In genomic region chr2:76978064-76978463, GRCh38 we compare ENCODE assay signal across 19 cellular contexts.
"Had no signal": no experiment of that assay in that cellular context is flagged by ENCODE, and none has a peak within 500 bp of the region (broad histone marks: within the 10 kb centered on the region; RNA-seq: fewer than 3 reads in every experiment).

No MANE protein-coding gene starts in this region.

- H3K27me3 ChIP-seq: ascending aorta, left lung, pancreas, testis, upper lobe of left lung had no signal

- ATAC-seq: activated T-cell treated with anti-CD3 and anti-CD28 coated beads, Interleukin-2, amount 50 U/mL, for 72 hours; effector memory CD8-positive, alpha-beta T cell; left lung; sciatic nerve; stimulated activated memory B cell treated with anti-CD40 and anti-IgM and Interleukin-4, amounts not matched to agents 10 μg/mL and 1 μg/mL and 100 μg/mL, for 72 hours had no signal

- DNase-seq: activated CD4-positive, CD25-positive, alpha-beta regulatory T cell treated with anti-CD3 and anti-CD28 coated beads, Interleukin-2, amount 50 U/mL, for 72 hours; activated CD8-positive, alpha-beta memory T cell treated with anti-CD3 and anti-CD28 coated beads for 24 hours; activated CD8-positive, alpha-beta memory T cell treated with anti-CD3 and anti-CD28 coated beads, Interleukin-2, amount 50 U/mL, for 48 hours; activated effector memory CD4-positive, alpha-beta T cell treated with anti-CD3 and anti-CD28 coated beads, Interleukin-2, amount 50 U/mL, for 16 hours; activated naive CD4-positive, alpha-beta T cell treated with anti-CD3 and anti-CD28 coated beads, Interleukin-2, amount 50 U/mL, for 16 hours; activated T-cell treated with anti-CD3 and anti-CD28 coated beads, Interleukin-2, amount 50 U/mL, for 72 hours; effector memory CD8-positive, alpha-beta T cell; islet precursor cell; left lung; pancreas; stimulated activated CD4-positive, alpha-beta T cell treated with anti-CD3 and anti-CD28 coated beads, Interleukin-4, amount 100 ng/mL, for 4 hours; testis; upper lobe of left lung had no signal

- FAIRE-seq: bronchial epithelial cell, pancreas had no signal

- H3K4me3 ChIP-seq: ascending aorta, left lung, pancreas, testis, upper lobe of left lung had no signal

- H3K27ac ChIP-seq: ascending aorta, epithelial cell of prostate, left lung, pancreas, testis, upper lobe of left lung, VCaP had no signal
